In genomic region chr2:171244466-171244969, GRCh38 we compare ENCODE assay signal across 15 cellular contexts.
A peak's percentile ranks its signal among the peaks of the same experiment; 100 is the strongest.
DNase-seq lines count a peak whose midpoint lies in the region; ATAC-seq, FAIRE-seq and TF ChIP-seq lines count a peak whose summit lies in the region.
"Had no signal": no experiment of that assay in that cellular context is flagged by ENCODE, and none has a peak within 500 bp of the region (broad histone marks: within the 10 kb centered on the region; RNA-seq: fewer than 3 reads in every experiment).

No MANE protein-coding gene starts in this region.

- FAIRE-seq in H1 (lab: Jason Lieb, UNC), result no peak
- FAIRE-seq: GM12891, RCC 7860 had no signal

- DNase-seq in BJ (ENCODE audit: low read depth), result peak; percentile 44
- peak; percentile 16 for DNase-seq in HT1080 (ENCODE audit: low read depth)
- no peak for DNase-seq in H1 (ENCODE audit: low read depth in 1 of 2, low spot score in 2 of 2)
- no peak for DNase-seq in natural killer cell treated with Interleukin-12 subunit alpha and Interleukin-12 subunit beta and Interleukin-15 and Interleukin-18, amount 100 ng/mL, for 72 hours (ENCODE audit: low spot score)
- no peak for DNase-seq in NCI-H1417 treated with DMSO at 0.1 percent for 48 hours (lab: John Stamatoyannopoulos, UW)
- DNase-seq in caudate nucleus (lab: John Stamatoyannopoulos, UW), result no peak
- DNase-seq: Calu3; dorsolateral prefrontal cortex; MG63; stimulated activated naive CD4-positive, alpha-beta T cell had no signal

- no peaks in the 10 kb centered on the region for H3K79me2 ChIP-seq in H1 (ENCODE audit: control insufficient read depth in 1 of 2, insufficient read depth in 2 of 2, low read length in 2 of 2)
- H3K79me2 ChIP-seq: parathyroid adenoma had no signal

- no peak overlapping the region for H3K18ac ChIP-seq in H1 (ENCODE audit: extremely low read depth, low read length)

- no peaks in the 10 kb centered on the region for H3K27me3 ChIP-seq in BJ (ENCODE audit: control insufficient read depth, insufficient read depth, low read length)
- H3K27me3 ChIP-seq in H1 (replicated peaks in 1 of 4; ENCODE audit: control insufficient read depth in 3 of 4, extremely low read depth in 1 of 4, insufficient read depth in 3 of 4, low read length in 3 of 4), result no peaks in the 10 kb centered on the region
- H3K27me3 ChIP-seq: dorsolateral prefrontal cortex, MG63 had no signal

- ATAC-seq in natural killer cell treated with Interleukin-12 subunit alpha and Interleukin-12 subunit beta and Interleukin-15 and Interleukin-18, amount 100 ng/mL, for 72 hours, result peak; percentile 69 to 76
- no peak for ATAC-seq in HG03469 (IDR thresholded peaks at IDR 0.05; ENCODE audit: unreplicated experiment)
- no peak for ATAC-seq in HG03520 (IDR thresholded peaks at IDR 0.05; ENCODE audit: unreplicated experiment)

- H3K4me3 Mint-ChIP-seq in natural killer cell treated with Interleukin-12 subunit alpha and Interleukin-12 subunit beta and Interleukin-15 and Interleukin-18, amount 100 ng/mL, for 72 hours, result no peak overlapping the region

- H3K27ac ChIP-seq in H1 (ENCODE audit: low read depth, low read length) (no peak overlapping the region), caudate nucleus (ENCODE audit: low read depth, low read length) (no peak overlapping the region)
- H3K27ac ChIP-seq: dorsolateral prefrontal cortex, parathyroid adenoma had no signal

- H3K9ac ChIP-seq in H1 (replicated peaks in 1 of 4; ENCODE audit: extremely low read depth in 1 of 4, low read depth in 3 of 4, low read length in 3 of 4), result no peak overlapping the region
- H3K9ac ChIP-seq: parathyroid adenoma had no signal

- H3K4me1 ChIP-seq in H1 (replicated peaks in 1 of 4; ENCODE audit: control insufficient read depth in 3 of 4, insufficient read depth in 4 of 4, low read length in 3 of 4), result no peaks in the 10 kb centered on the region
- H3K4me1 ChIP-seq: parathyroid adenoma had no signal

- peaks cover 11 to 18% of the 10 kb centered on the region in 2 donors for H3K4me1 Mint-ChIP-seq in natural killer cell treated with Interleukin-12 subunit alpha and Interleukin-12 subunit beta and Interleukin-15 and Interleukin-18, amount 100 ng/mL, for 72 hours (ENCODE audit: low read depth in 2 of 2)

- H2AK5ac ChIP-seq in H1 (ENCODE audit: low read depth, low read length), result no peak overlapping the region

- TF ChIP-seq EP300 in H1 (IDR thresholded peaks at IDR 0.05; ENCODE audit: borderline replicate concordance in 1 of 2, low read depth in 2 of 2, low read length in 2 of 2), result no peak

- no peak overlapping the region for H3K4ac ChIP-seq in H1 (replicated peaks; ENCODE audit: insufficient read length, low read depth, low read length)

- H3K23ac ChIP-seq in H1 (ENCODE audit: insufficient read length), result no peak overlapping the region

- no peak overlapping the region for H3K56ac ChIP-seq in H1 (replicated peaks; ENCODE audit: insufficient read length, low read depth, low read length)

- H3K79me1 ChIP-seq in H1 (ENCODE audit: low read depth, low read length), result no peaks in the 10 kb centered on the region

- H4K8ac ChIP-seq in H1 (ENCODE audit: extremely low read depth, insufficient read depth, low read length), result no peak overlapping the region

- no peak overlapping the region for H2AFZ ChIP-seq in H1 (ENCODE audit: low read length)
- H2AFZ ChIP-seq: parathyroid adenoma had no signal

- H3K14ac ChIP-seq in H1 (ENCODE audit: insufficient read length), result no peak overlapping the region

- H2BK20ac ChIP-seq in H1 (ENCODE audit: low read length), result 0 out of 2 replicates have a peak overlapping the region, but pooled peaks have one; percentile 67

- CTCF ChIA-PET in BJ (lab: Yijun Ruan, JAX) (interaction anchor here (0.8 to 1.0 kb wide), 2 partner anchors 10 to 18 kb away, joined by 3 to 4 read pairs; no protein-coding TSS in a partner anchor), H1 (lab: Charles Lee; ENCODE audit: partially characterized antibody) (interaction anchor here (0.6 to 1.8 kb wide), 8 partner anchors 9 to 342 kb away, joined by 3 to 6 read pairs (median 3); no protein-coding TSS in a partner anchor)

- H4K91ac ChIP-seq in H1 (replicated peaks; ENCODE audit: insufficient read length, low read length), result peak overlapping the region; percentile 22

- H3K4me2 ChIP-seq in H1 (ENCODE audit: insufficient read depth in 1 of 2, low read depth in 2 of 2, low read length in 2 of 2), result no peak overlapping the region

- no peak overlapping the region for H4K5ac ChIP-seq in H1 (ENCODE audit: insufficient read length, low read depth, low read length)

- no peak for TF ChIP-seq POLR2A in H1 (IDR thresholded peaks at IDR 0.05; ENCODE audit: control extremely low read depth in 1 of 2, low read depth in 2 of 2, low read length in 2 of 2)

- peak overlapping the region; percentile 76; the same call in 1 of the 2 replicates for H2BK15ac ChIP-seq in H1 (ENCODE audit: low read length)

- H4K20me1 ChIP-seq in H1 (replicated peaks in 1 of 2; ENCODE audit: control insufficient read depth in 1 of 2, insufficient read depth in 2 of 2, low read length in 2 of 2), result no peaks in the 10 kb centered on the region

- no peaks in the 10 kb centered on the region for H3K23me2 ChIP-seq in H1 (ENCODE audit: low read depth, low read length)

- no peak overlapping the region for H3K4me3 ChIP-seq in BJ (ENCODE audit: low read depth, low read length)
- no peak overlapping the region for H3K4me3 ChIP-seq in H1 (ENCODE audit: extremely low read depth in 1 of 4, insufficient read depth in 2 of 4, low read depth in 3 of 4, low read length in 4 of 4)
- H3K4me3 ChIP-seq: dorsolateral prefrontal cortex, MG63 had no signal

- TF ChIP-seq CTCF in BJ (IDR thresholded peaks at IDR 0.05; ENCODE audit: insufficient read depth, low read depth, low read length) (no peak), H1 (IDR thresholded peaks at IDR 0.05; ENCODE audit: control extremely low read depth in 1 of 3, insufficient read depth in 1 of 3, low read depth in 1 of 3, low read length in 3 of 3) (no peak)

- WGBS in H1 (ENCODE audit: extremely low coverage in 1 of 2, insufficient coverage in 1 of 2, insufficient read length in 1 of 2, insufficient replicate concordance in 2 of 2, low coverage in 1 of 2, low lambda C conversion rate in 2 of 2, missing lambda C conversion rate in 1 of 2), 2 experiments, result 81% methylated on average over 1 of the region's 1 CpG; no CpG with 5 or more reads in 1 of the 2 experiments

- H2BK12ac ChIP-seq in H1 (ENCODE audit: low read depth, low read length), result no peak overlapping the region

- peak overlapping the region; percentile 18 for H2BK120ac ChIP-seq in H1 (replicated peaks; ENCODE audit: low read depth, low read length)

- no peaks in the 10 kb centered on the region for H3K36me3 Mint-ChIP-seq in natural killer cell treated with Interleukin-12 subunit alpha and Interleukin-12 subunit beta and Interleukin-15 and Interleukin-18, amount 100 ng/mL, for 72 hours

- H3K9me3 Mint-ChIP-seq in natural killer cell treated with Interleukin-12 subunit alpha and Interleukin-12 subunit beta and Interleukin-15 and Interleukin-18, amount 100 ng/mL, for 72 hours, result no peaks in the 10 kb centered on the region

- no peak for TF ChIP-seq RAD21 in H1 (IDR thresholded peaks at IDR 0.05 in 1 of 2, conservative IDR thresholded peaks at IDR 0.05 in 1 of 2; ENCODE audit: low read depth in 2 of 2, low read length in 2 of 2)

- no peak overlapping the region; the same call in 1 of the 2 replicates for H2BK5ac ChIP-seq in H1 (ENCODE audit: low read depth, low read length)

- POLR2A ChIA-PET in BJ (lab: Charles Lee) (interaction anchor here (0.6 kb wide), 2 partner anchors 10 to 21 kb away, joined by 3 to 6 read pairs; no protein-coding TSS in a partner anchor), H1 (lab: Charles Lee; ENCODE audit: partially characterized antibody) (no interaction called here)

- H3K27me3 Mint-ChIP-seq in natural killer cell treated with Interleukin-12 subunit alpha and Interleukin-12 subunit beta and Interleukin-15 and Interleukin-18, amount 100 ng/mL, for 72 hours, result peaks cover 0 to 7% of the 10 kb centered on the region in 2 donors

- H3K27ac Mint-ChIP-seq in natural killer cell treated with Interleukin-12 subunit alpha and Interleukin-12 subunit beta and Interleukin-15 and Interleukin-18, amount 100 ng/mL, for 72 hours, result peak overlapping the region in 1 of 2 donors; percentile 17

- no peaks in the 10 kb centered on the region for H3K36me3 ChIP-seq in BJ (ENCODE audit: control insufficient read depth, insufficient read depth, low read length)
- H3K36me3 ChIP-seq in H1 (ENCODE audit: control insufficient read depth in 2 of 4, insufficient read depth in 4 of 4, low read length in 3 of 4), result peaks cover 0 to 7% (median 0%) of the 10 kb centered on the region in 4 experiments; a peak in 2 of 8 replicates
- H3K36me3 ChIP-seq: MG63 had no signal

- H3K9me3 ChIP-seq in H1 (ENCODE audit: insufficient read depth in 2 of 2, low read depth in 1 of 2, low read length in 1 of 2), result peaks cover 18 to 26% of the 10 kb centered on the region in 2 experiments

TF ChIP-seq in H1, 55 proteins besides CTCF, POLR2A, EP300 and RAD21:
- TF ChIP-seq SP4 (IDR thresholded peaks at IDR 0.05; ENCODE audit: low read length) (no peak), TAF7 (optimal IDR thresholded peaks at IDR 0.05; ENCODE audit: borderline replicate concordance, low read depth, low read length) (no peak), POLR2AphosphoS5 (IDR thresholded peaks at IDR 0.05; ENCODE audit: low read depth, low read length) (no peak), USF2 (IDR thresholded peaks at IDR 0.05; ENCODE audit: low read length) (no peak), ASH2L (IDR thresholded peaks at IDR 0.05; ENCODE audit: low read length) (no peak), JUN (IDR thresholded peaks at IDR 0.05; ENCODE audit: low read depth, low read length) (no peak)
TF ChIP-seq in H1: peak in this region for 0.

Comparison
In these comparisons a context has a peak if more than half of its experiments do, and no peak if none do; other contexts are left out.
1. DNase-seq: peak in BJ (single experiment) and HT1080 (single experiment); none in H1 (0 of 2), natural killer cell treated with Interleukin-12 subunit alpha and Interleukin-12 subunit beta and Interleukin-15 and Interleukin-18, amount 100 ng/mL, for 72 hours (single experiment), NCI-H1417 treated with DMSO at 0.1 percent for 48 hours (single experiment) and caudate nucleus (0 of 61).
2. ATAC-seq: peak in natural killer cell treated with Interleukin-12 subunit alpha and Interleukin-12 subunit beta and Interleukin-15 and Interleukin-18, amount 100 ng/mL, for 72 hours (2 of 2); none in HG03469 (single experiment) and HG03520 (single experiment).